1 cellular context compared by ENCODE assay signal in the genomic region with DNA sequence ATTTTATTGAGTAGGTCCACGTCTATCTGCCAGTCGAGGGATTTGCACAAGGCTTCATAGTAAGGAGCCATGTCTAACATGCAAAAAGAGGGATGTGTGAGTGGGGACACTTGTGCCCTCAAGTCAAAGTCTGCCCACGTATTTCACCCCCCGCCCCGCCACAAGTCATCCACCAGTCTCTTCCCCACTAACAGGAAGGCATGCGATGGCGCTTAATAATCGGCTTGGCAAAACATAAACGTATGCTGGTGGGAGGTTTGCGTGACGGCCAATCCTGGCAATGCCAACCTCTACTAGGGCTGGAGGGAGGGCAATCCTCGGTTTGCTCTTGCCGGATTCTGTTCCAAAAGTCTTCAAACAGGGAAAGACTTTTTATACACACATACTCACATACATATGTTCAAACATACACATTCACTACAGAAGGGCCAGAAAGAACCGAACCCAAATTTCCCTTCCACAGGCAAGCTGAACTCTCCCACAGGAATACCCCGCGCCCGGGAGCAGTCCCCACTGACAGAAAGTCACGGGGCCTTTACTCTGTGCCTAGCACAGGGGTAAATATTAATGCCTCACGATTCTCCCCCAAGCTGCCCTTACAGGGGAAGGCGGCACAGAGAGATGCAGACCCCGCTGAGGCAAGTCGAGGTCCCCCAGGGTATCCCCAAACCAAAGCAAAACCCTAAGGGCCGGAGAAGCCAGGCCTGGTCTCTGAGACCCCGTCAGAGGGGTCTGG.
TF ChIP-seq lines count a peak whose summit lies in the region.

No MANE protein-coding gene starts in this region.

TF ChIP-seq in endothelial cell of umbilical vein, 7 proteins besides CTCF, POLR2A, EP300 and RAD21 (continued from another document):
- TF ChIP-seq GATA2 (IDR thresholded peaks at IDR 0.05; ENCODE audit: insufficient read depth, insufficient read length, low read depth, low read length): no peak
- TF ChIP-seq EZH2 (IDR thresholded peaks at IDR 0.05; ENCODE audit: borderline replicate concordance, low read depth, low read length, severe bottlenecking): no peak
- no peak for TF ChIP-seq JUN (IDR thresholded peaks at IDR 0.05; ENCODE audit: borderline replicate concordance, insufficient read depth, insufficient read length, low read depth)
TF ChIP-seq in endothelial cell of umbilical vein: peak in this region for 0.
